Comparison of ENCODE assay signal across 8 cellular contexts in genomic region chrX:108091878-108092291, GRCh38. TPM values are rescaled to one million over a fixed set of nuclear protein-coding genes. Genes with fewer than 3 reads are reported as not detected.
DNase-seq lines count a peak whose midpoint lies in the region; ATAC-seq, FAIRE-seq and TF ChIP-seq lines count a peak whose summit lies in the region.

No MANE protein-coding gene starts in this region.

- TF ChIP-seq POLR2A in suprapubic skin (IDR thresholded peaks at IDR 0.05), result no peak

- 40% methylated on average over 15 of the region's 15 CpGs for WGBS in suprapubic skin

- H3K27ac ChIP-seq in suprapubic skin, result peak overlapping the region; percentile 62

- no peak for TF ChIP-seq CTCF in suprapubic skin (IDR thresholded peaks at IDR 0.05)

- peaks cover under 1% of the 10 kb centered on the region for H3K36me3 ChIP-seq in suprapubic skin

- FAIRE-seq in islet of Langerhans (lab: Jason Lieb, UNC), result peak; percentile 55

- DNase-seq in activated naive CD4-positive, alpha-beta T cell treated with anti-CD3 and anti-CD28 coated beads, Interleukin-2, amount 50 U/mL, for 72 hours (ENCODE audit: low spot score in 2 of 2), result no peak
- DNase-seq in suprapubic skin (ENCODE audit: low spot score in 2 of 2), result no peak
- no peak for DNase-seq in GM19238 (ENCODE audit: insufficient read length, low spot score)
- DNase-seq in NCI-H1417 treated with DMSO at 0.1 percent for 48 hours (lab: John Stamatoyannopoulos, UW), result no peak

- no peaks in the 10 kb centered on the region for H3K9me3 Mint-ChIP-seq in activated naive CD4-positive, alpha-beta T cell treated with anti-CD3 and anti-CD28 coated beads, Interleukin-2, amount 50 U/mL, for 72 hours

- peaks cover 11% of the 10 kb centered on the region for H3K4me1 ChIP-seq in suprapubic skin

- no peak for TF ChIP-seq EP300 in suprapubic skin (IDR thresholded peaks at IDR 0.05)

- H3K27ac Mint-ChIP-seq in activated naive CD4-positive, alpha-beta T cell treated with anti-CD3 and anti-CD28 coated beads, Interleukin-2, amount 50 U/mL, for 72 hours, result no peak overlapping the region

- H3K4me3 ChIP-seq in GM08714 (ENCODE audit: low read length) (peak overlapping the region; percentile 61), suprapubic skin (peak overlapping the region; percentile 62)

- peaks cover 0 to 4% of the 10 kb centered on the region in 2 donors for H3K36me3 Mint-ChIP-seq in activated naive CD4-positive, alpha-beta T cell treated with anti-CD3 and anti-CD28 coated beads, Interleukin-2, amount 50 U/mL, for 72 hours

- no peaks in the 10 kb centered on the region for H3K27me3 ChIP-seq in suprapubic skin

- peak; percentile 34 for ATAC-seq in GM19467 (IDR thresholded peaks at IDR 0.05; ENCODE audit: unreplicated experiment)
- ATAC-seq in HG03457 (IDR thresholded peaks at IDR 0.05; ENCODE audit: unreplicated experiment), result peak; percentile 32
- peak; percentile 39 to 44 for ATAC-seq in activated naive CD4-positive, alpha-beta T cell treated with anti-CD3 and anti-CD28 coated beads, Interleukin-2, amount 50 U/mL, for 72 hours

- H3K9me3 ChIP-seq in suprapubic skin, result no peaks in the 10 kb centered on the region

RNA-seq across cellular contexts. Expression of gene ATG4A, which starts 0.3 kb away (rescaled TPM):
- 10 to 100 TPM in 1 of 2 donors, 1 to 10 TPM in 1; 6.7 to 24.3 TPM for total RNA-seq in activated naive CD4-positive, alpha-beta T cell treated with anti-CD3 and anti-CD28 coated beads, Interleukin-2, amount 50 U/mL, for 72 hours
- 10 to 100 TPM in 3 of 4 donors, 1 to 10 TPM in 1; 9.6 to 14.1 (median 12.7) TPM for total RNA-seq in suprapubic skin

RNA-seq across cellular contexts. Expression of gene PSMD10, which starts 0.5 kb away (rescaled TPM):
- total RNA-seq in activated naive CD4-positive, alpha-beta T cell treated with anti-CD3 and anti-CD28 coated beads, Interleukin-2, amount 50 U/mL, for 72 hours, result 10 to 100 TPM; 36.9 to 59.4 TPM
- 10 to 100 TPM; 28.6 to 42.0 (median 38.0) TPM for total RNA-seq in suprapubic skin

RNA-seq across cellular contexts. Expression of gene VSIG1, which starts 47.0 kb away (rescaled TPM):
- total RNA-seq in activated naive CD4-positive, alpha-beta T cell treated with anti-CD3 and anti-CD28 coated beads, Interleukin-2, amount 50 U/mL, for 72 hours, result 1 to 10 TPM in 1 of 2 donors, under 1 TPM in 1; 0.18 to 4.4 TPM
- total RNA-seq in suprapubic skin, result under 1 TPM in 2 of 4 donors, not detected in 2; 0.34 to 0.55 TPM
